Comparison of ENCODE assay signal across 19 cellular contexts in the genomic region with DNA sequence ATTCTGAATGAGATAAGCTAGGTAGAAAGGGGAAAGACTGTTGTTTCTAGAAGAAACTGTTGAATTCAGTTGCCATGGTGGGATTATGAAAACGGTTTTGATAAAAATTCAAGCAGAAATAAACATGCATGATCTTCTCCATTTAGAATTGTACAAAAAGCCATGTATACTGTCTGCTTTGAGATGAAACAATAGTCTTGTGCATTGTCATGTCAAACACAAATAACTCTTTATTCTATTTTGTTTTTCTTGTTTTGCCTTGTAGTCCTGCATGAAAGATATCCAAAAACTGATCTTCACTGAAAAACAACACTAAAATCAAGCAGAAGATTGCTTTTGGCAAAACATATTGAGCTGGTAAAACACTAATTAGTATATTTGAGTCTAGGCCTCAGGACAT.
"Had no signal": no experiment of that assay in that cellular context is flagged by ENCODE, and none has a peak within 500 bp of the region (broad histone marks: within the 10 kb centered on the region; RNA-seq: fewer than 3 reads in every experiment).

No MANE protein-coding gene starts in this region.

- DNase-seq: activated CD4-positive, alpha-beta T cell treated with anti-CD3 and anti-CD28 coated beads for 1 hour; activated T-cell treated with anti-CD3 and anti-CD28 coated beads, Interleukin-2, amount 50 U/mL, for 1 hour; endodermal cell; immature natural killer cell; left ventricle myocardium superior; mammary epithelial cell; nephron progenitor cell; pancreas; right lobe of liver; stimulated activated CD4-positive, alpha-beta T cell treated with anti-CD3 and anti-CD28 coated beads, Interleukin-2, amount 100 ng/mL, for 48 hours; stimulated activated CD8-positive, alpha-beta memory T cell treated with anti-CD3 and anti-CD28 coated beads, Interleukin-4, amount 100 ng/mL, for 48 hours; stimulated activated naive B cell treated with anti-CD40 and anti-IgM and Interleukin-4, amounts not matched to agents 10 μg/mL and 1 μg/mL and 100 μg/mL, for 72 hours; T-helper 9 cell; thyroid gland had no signal

- H3K9me3 ChIP-seq: ascending aorta, pancreas, right lobe of liver, thyroid gland had no signal

- H3K4me3 ChIP-seq: ascending aorta, coronary artery, pancreas, right lobe of liver, skin epidermis, thyroid gland had no signal

- ATAC-seq: activated naive CD4-positive, alpha-beta T cell treated with anti-CD3 and anti-CD28 coated beads, Interleukin-2, amount 50 U/mL, for 72 hours; activated T-helper 17 cell treated with anti-CD3 and anti-CD28 coated beads, Interleukin-2, amount 50 U/mL, for 72 hours; left ventricle myocardium superior; pancreas; right lobe of liver; stimulated activated naive B cell treated with anti-CD40 and anti-IgM and Interleukin-4, amounts not matched to agents 10 μg/mL and 1 μg/mL and 100 μg/mL, for 72 hours had no signal

- H3K27ac ChIP-seq: ascending aorta, coronary artery, pancreas, right lobe of liver, skin epidermis, thyroid gland had no signal

- H3K27me3 Mint-ChIP-seq: activated T-helper 17 cell treated with anti-CD3 and anti-CD28 coated beads, Interleukin-2, amount 50 U/mL, for 72 hours; stimulated activated naive B cell treated with anti-CD40 and anti-IgM and Interleukin-4, amounts not matched to agents 10 μg/mL and 1 μg/mL and 100 μg/mL, for 72 hours had no signal

- H3K27me3 ChIP-seq: ascending aorta, pancreas, right lobe of liver, thyroid gland had no signal

- H3K36me3 Mint-ChIP-seq: activated naive CD4-positive, alpha-beta T cell treated with anti-CD3 and anti-CD28 coated beads, Interleukin-2, amount 50 U/mL, for 72 hours; stimulated activated naive B cell treated with anti-CD40 and anti-IgM and Interleukin-4, amounts not matched to agents 10 μg/mL and 1 μg/mL and 100 μg/mL, for 72 hours had no signal

- H3K4me1 ChIP-seq: thyroid gland had no signal

- H3K4me3 Mint-ChIP-seq: activated T-helper 17 cell treated with anti-CD3 and anti-CD28 coated beads, Interleukin-2, amount 50 U/mL, for 72 hours; endodermal cell; immature natural killer cell; nephron progenitor cell; stimulated activated naive B cell treated with anti-CD40 and anti-IgM and Interleukin-4, amounts not matched to agents 10 μg/mL and 1 μg/mL and 100 μg/mL, for 72 hours had no signal

- H3K36me3 ChIP-seq: ascending aorta, pancreas, right lobe of liver, thyroid gland had no signal

- H3K27ac Mint-ChIP-seq: activated naive CD4-positive, alpha-beta T cell treated with anti-CD3 and anti-CD28 coated beads, Interleukin-2, amount 50 U/mL, for 72 hours; activated T-helper 17 cell treated with anti-CD3 and anti-CD28 coated beads, Interleukin-2, amount 50 U/mL, for 72 hours; endodermal cell; immature natural killer cell; nephron progenitor cell; stimulated activated naive B cell treated with anti-CD40 and anti-IgM and Interleukin-4, amounts not matched to agents 10 μg/mL and 1 μg/mL and 100 μg/mL, for 72 hours had no signal

- FAIRE-seq: pancreas had no signal

- H3K4me1 Mint-ChIP-seq: activated T-helper 17 cell treated with anti-CD3 and anti-CD28 coated beads, Interleukin-2, amount 50 U/mL, for 72 hours; immature natural killer cell; nephron progenitor cell; stimulated activated naive B cell treated with anti-CD40 and anti-IgM and Interleukin-4, amounts not matched to agents 10 μg/mL and 1 μg/mL and 100 μg/mL, for 72 hours had no signal
